Comparison of ENCODE assay signal across 2 cellular contexts in the genomic region with DNA sequence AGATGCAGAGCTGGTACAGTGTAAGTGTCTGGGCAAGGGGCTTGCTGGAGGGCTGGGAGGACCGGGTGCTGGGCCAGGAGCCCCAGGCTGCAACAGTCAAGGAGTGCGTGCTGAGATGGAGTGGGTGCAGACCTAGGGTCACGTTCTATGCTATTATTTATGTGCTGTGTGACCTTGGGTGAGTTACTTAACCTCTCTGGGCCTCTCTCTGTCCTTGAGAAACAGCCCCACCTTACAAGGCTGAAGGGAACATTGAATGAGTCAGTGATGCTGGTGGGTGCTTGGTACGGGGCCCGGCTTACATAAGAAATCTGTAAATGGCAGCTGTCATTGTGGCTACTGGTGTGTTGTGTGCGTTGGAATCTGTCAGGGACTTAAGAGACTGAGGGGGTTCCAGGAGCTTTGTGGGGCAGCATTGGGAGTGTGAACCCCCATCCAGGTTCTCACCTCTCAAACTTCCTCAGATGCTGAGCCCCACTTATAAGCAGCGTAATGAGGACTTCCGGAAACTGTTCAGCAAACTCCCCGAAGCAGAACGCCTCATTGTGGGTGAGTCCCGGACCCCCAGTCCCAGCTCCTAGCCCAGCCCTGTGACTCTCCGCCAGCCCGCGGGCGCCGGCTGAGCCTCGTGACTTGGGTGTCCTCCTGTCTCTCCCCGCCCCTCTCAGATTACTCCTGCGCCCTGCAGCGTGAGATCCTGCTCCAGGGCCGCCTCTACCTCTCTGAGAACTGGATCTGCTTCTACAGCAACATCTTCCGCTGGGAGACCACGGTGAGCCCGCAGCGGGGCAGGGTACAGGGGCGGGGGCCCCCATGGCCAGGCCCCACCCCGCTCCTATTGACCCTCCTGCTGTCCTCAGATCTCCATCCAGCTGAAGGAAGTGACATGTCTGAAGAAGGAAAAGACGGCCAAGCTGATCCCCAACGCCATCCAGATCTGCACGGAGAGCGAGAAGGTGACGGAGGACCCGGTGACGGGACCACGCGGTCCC.
TF ChIP-seq lines count a peak whose summit lies in the region.

No MANE protein-coding gene starts in this region.

TF ChIP-seq in SK-N-SH, 30 proteins besides CTCF, POLR2A, EP300 and RAD21 (continued from another document):
- TF ChIP-seq, protein P1, sequence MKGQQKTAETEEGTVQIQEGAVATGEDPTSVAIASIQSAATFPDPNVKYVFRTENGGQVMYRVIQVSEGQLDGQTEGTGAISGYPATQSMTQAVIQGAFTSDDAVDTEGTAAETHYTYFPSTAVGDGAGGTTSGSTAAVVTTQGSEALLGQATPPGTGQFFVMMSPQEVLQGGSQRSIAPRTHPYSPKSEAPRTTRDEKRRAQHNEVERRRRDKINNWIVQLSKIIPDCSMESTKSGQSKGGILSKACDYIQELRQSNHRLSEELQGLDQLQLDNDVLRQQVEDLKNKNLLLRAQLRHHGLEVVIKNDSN (IDR thresholded peaks at IDR 0.05; ENCODE audit: borderline replicate concordance, low read depth), result no peak
- no peak for TF ChIP-seq YY1 (IDR thresholded peaks at IDR 0.05; ENCODE audit: low read depth)
- TF ChIP-seq MEF2A (IDR thresholded peaks at IDR 0.05; ENCODE audit: borderline replicate concordance, low read depth), result no peak
- TF ChIP-seq EZH2phosphoT487 (IDR thresholded peaks at IDR 0.05; ENCODE audit: borderline replicate concordance, low read depth), result no peak
- TF ChIP-seq, protein P2, sequence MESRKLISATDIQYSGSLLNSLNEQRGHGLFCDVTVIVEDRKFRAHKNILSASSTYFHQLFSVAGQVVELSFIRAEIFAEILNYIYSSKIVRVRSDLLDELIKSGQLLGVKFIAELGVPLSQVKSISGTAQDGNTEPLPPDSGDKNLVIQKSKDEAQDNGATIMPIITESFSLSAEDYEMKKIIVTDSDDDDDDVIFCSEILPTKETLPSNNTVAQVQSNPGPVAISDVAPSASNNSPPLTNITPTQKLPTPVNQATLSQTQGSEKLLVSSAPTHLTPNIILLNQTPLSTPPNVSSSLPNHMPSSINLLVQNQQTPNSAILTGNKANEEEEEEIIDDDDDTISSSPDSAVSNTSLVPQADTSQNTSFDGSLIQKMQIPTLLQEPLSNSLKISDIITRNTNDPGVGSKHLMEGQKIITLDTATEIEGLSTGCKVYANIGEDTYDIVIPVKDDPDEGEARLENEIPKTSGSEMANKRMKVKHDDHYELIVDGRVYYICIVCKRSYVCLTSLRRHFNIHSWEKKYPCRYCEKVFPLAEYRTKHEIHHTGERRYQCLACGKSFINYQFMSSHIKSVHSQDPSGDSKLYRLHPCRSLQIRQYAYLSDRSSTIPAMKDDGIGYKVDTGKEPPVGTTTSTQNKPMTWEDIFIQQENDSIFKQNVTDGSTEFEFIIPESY (IDR thresholded peaks at IDR 0.05; ENCODE audit: borderline replicate concordance, low read depth), result no peak
- TF ChIP-seq JUND (IDR thresholded peaks at IDR 0.05), result no peak
TF ChIP-seq in SK-N-SH: peak in this region for 0.

TF ChIP-seq in SK-N-SH treated with all-trans-retinoic acid at 6 μM for 48 hours, 23 proteins besides CTCF, POLR2A, EP300 and RAD21:
- TF ChIP-seq CREB5 (CRISPR knock-in tag; IDR thresholded peaks at IDR 0.05; ENCODE audit: low read depth) (no peak), ZC3H10 (CRISPR knock-in tag; IDR thresholded peaks at IDR 0.05) (no peak), ARNTL (CRISPR knock-in tag; IDR thresholded peaks at IDR 0.05; ENCODE audit: borderline replicate concordance, low read depth) (no peak), ZFP3 (CRISPR knock-in tag; IDR thresholded peaks at IDR 0.05) (no peak)
- TF ChIP-seq, protein P3, sequence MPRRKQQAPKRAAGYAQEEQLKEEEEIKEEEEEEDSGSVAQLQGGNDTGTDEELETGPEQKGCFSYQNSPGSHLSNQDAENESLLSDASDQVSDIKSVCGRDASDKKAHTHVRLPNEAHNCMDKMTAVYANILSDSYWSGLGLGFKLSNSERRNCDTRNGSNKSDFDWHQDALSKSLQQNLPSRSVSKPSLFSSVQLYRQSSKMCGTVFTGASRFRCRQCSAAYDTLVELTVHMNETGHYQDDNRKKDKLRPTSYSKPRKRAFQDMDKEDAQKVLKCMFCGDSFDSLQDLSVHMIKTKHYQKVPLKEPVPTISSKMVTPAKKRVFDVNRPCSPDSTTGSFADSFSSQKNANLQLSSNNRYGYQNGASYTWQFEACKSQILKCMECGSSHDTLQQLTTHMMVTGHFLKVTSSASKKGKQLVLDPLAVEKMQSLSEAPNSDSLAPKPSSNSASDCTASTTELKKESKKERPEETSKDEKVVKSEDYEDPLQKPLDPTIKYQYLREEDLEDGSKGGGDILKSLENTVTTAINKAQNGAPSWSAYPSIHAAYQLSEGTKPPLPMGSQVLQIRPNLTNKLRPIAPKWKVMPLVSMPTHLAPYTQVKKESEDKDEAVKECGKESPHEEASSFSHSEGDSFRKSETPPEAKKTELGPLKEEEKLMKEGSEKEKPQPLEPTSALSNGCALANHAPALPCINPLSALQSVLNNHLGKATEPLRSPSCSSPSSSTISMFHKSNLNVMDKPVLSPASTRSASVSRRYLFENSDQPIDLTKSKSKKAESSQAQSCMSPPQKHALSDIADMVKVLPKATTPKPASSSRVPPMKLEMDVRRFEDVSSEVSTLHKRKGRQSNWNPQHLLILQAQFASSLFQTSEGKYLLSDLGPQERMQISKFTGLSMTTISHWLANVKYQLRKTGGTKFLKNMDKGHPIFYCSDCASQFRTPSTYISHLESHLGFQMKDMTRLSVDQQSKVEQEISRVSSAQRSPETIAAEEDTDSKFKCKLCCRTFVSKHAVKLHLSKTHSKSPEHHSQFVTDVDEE (CRISPR knock-in tag; IDR thresholded peaks at IDR 0.05), result no peak
